Comparison of ENCODE assay signal across 8 cellular contexts in genomic region chr14:54902143-54902520, GRCh38. TPM values are rescaled to one million over a fixed set of nuclear protein-coding genes. Genes with fewer than 3 reads are reported as not detected.
DNase-seq lines count a peak whose midpoint lies in the region; ATAC-seq and TF ChIP-seq lines count a peak whose summit lies in the region.

No MANE protein-coding gene starts in this region.

- H3K36me3 ChIP-seq in liver (ENCODE audit: control insufficient read depth in 4 of 4, insufficient read depth in 3 of 4, low read depth in 1 of 4, low read length in 3 of 4) = peaks cover 0 to 2% (median 0%) of the 10 kb centered on the region in 4 donors

- TF ChIP-seq CTCF in liver (IDR thresholded peaks at IDR 0.05; ENCODE audit: low read depth, low read length, missing input control) = no peak

- under 1% methylated on average over 37 of the region's 37 CpGs for WGBS in liver

- TF ChIP-seq RAD21 in liver (IDR thresholded peaks at IDR 0.05) = peak in 1 of 2 donors; percentile 32

- H3K4me3 ChIP-seq in liver (ENCODE audit: low read depth in 1 of 3, low read length in 3 of 3) = peak overlapping the region; percentile 82 to 95 (median 94)

- H3K9ac ChIP-seq in liver (ENCODE audit: low read depth in 1 of 2, low read length in 2 of 2) = peak overlapping the region; percentile 5 to 85

- H3K27ac ChIP-seq in liver (ENCODE audit: low read depth in 1 of 2, low read length in 2 of 2) = peak overlapping the region; percentile 94 to 95

- no peaks in the 10 kb centered on the region for H3K9me3 ChIP-seq in liver (ENCODE audit: control insufficient read depth in 4 of 4, low read length in 3 of 4)

- DNase-seq in NCI-H82 (lab: John Stamatoyannopoulos, UW) (peak; percentile 57), NCI-H82 treated with DMSO at 0.1 percent for 48 hours (lab: John Stamatoyannopoulos, UW; ENCODE audit: unreplicated experiment) (no peak), NCI-H2107 treated with DMSO at 0.1 percent for 48 hours (lab: John Stamatoyannopoulos, UW; ENCODE audit: unreplicated experiment) (peak; percentile 16), cerebellum (ENCODE audit: low spot score) (peak; percentile 19)
- peak; percentile 77 for DNase-seq in activated CD4-positive, CD25-positive, alpha-beta regulatory T cell treated with anti-CD3 and anti-CD28 coated beads, Interleukin-2, amount 50 U/mL, for 72 hours
- peak; percentile 48 to 76 (median 61) for DNase-seq in stimulated activated CD4-positive, alpha-beta T cell treated with anti-CD3 and anti-CD28 coated beads, TNF-alpha, amount 100 ng/mL, for 24 hours (ENCODE audit: low read depth in 3 of 3)

- peak; percentile 53 for ATAC-seq in HG02852 (IDR thresholded peaks at IDR 0.05; ENCODE audit: unreplicated experiment)

- no peaks in the 10 kb centered on the region for H3K27me3 ChIP-seq in liver (ENCODE audit: control insufficient read depth in 4 of 4, insufficient read depth in 4 of 4, low read length in 3 of 4)

- peaks cover 2 to 10% (median 8%) of the 10 kb centered on the region in 4 donors for H3K4me1 ChIP-seq in liver (ENCODE audit: control insufficient read depth in 4 of 4, insufficient read depth in 4 of 4, low read length in 3 of 4)

TF ChIP-seq in liver, 16 proteins besides CTCF, POLR2A, EP300 and RAD21:
- no peak for TF ChIP-seq NR2F2 (IDR thresholded peaks at IDR 0.05)
- no peak for TF ChIP-seq TAF1 (conservative IDR thresholded peaks at IDR 0.05)
- TF ChIP-seq EGR1 (IDR thresholded peaks at IDR 0.05; ENCODE audit: low read depth in 2 of 2) = peak; percentile 84 to 95
- no peak for TF ChIP-seq HNF4G (IDR thresholded peaks at IDR 0.05)
- TF ChIP-seq MAX (IDR thresholded peaks at IDR 0.05) = peak; percentile 63
- TF ChIP-seq YY1 (IDR thresholded peaks at IDR 0.05) = peak; percentile 23
- peak in 1 of 2 donors; percentile 43 for TF ChIP-seq GABPA (IDR thresholded peaks at IDR 0.05 in 1 of 2, conservative IDR thresholded peaks at IDR 0.05 in 1 of 2)
- peak; percentile 38 to 59 for TF ChIP-seq RXRA (IDR thresholded peaks at IDR 0.05)
- TF ChIP-seq FOXA2 (IDR thresholded peaks at IDR 0.05) = no peak
- TF ChIP-seq SP1 (IDR thresholded peaks at IDR 0.05) = no peak
- TF ChIP-seq JUND (IDR thresholded peaks at IDR 0.05) = no peak
- TF ChIP-seq ATF3 (IDR thresholded peaks at IDR 0.05) = no peak
- no peak for TF ChIP-seq ZBTB33 (IDR thresholded peaks at IDR 0.05)
- peak; percentile 22 for TF ChIP-seq REST (IDR thresholded peaks at IDR 0.05)
- no peak for TF ChIP-seq HNF4A (conservative IDR thresholded peaks at IDR 0.05)
- no peak for TF ChIP-seq FOXA1 (IDR thresholded peaks at IDR 0.05)

RNA-seq across cellular contexts. Expression of gene GCH1, which starts 0.5 kb away (rescaled TPM):
- total RNA-seq in cerebellum (1.8 TPM), liver (10 to 100 TPM; 19.7 to 60.0 TPM)
- polyA plus RNA-seq in liver = 10 to 100 TPM; 26.7 to 47.3 TPM
